In the genomic region with DNA sequence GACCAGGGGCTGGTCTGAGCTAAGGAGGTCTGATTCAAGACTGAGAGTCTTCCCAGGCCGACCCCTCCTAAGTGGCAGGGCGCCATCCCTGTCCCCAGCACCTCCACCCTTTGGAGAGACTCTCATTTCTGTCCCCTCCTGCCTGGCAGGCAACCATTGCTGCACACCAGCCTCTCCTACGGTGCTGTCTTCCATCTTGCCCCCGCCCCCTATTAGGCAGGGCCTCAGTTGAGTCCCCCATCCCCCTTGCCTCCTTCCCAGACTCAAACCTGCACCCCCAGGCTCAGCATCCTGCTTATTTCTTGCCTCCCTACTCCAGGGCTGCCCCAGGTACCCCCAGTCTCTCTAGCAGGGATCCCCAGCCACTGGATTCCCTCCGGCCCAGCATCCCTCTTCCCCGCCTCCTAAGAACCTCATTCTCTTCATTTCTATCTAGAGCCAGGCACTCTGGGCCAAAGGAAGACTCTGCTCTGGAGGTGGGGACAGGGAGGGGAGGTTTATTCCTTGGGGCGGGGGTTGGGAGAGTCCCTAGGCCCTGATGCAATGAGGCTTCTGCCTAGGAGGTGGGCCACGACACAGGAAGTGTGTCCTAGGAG, we compare ENCODE assay signal across 9 cellular contexts. TPM values are rescaled to one million over a fixed set of nuclear protein-coding genes. Genes with fewer than 3 reads are reported as not detected.
DNase-seq lines count a peak whose midpoint lies in the region; ATAC-seq, FAIRE-seq and TF ChIP-seq lines count a peak whose summit lies in the region.
"Had no signal": no experiment of that assay in that cellular context is flagged by ENCODE, and none has a peak within 500 bp of the region (broad histone marks: within the 10 kb centered on the region; RNA-seq: fewer than 3 reads in every experiment).

No MANE protein-coding gene starts in this region.

- BruUV-seq in HCT116 (replicated peaks; lab: Mats Ljungman, UMichigan) (no TSS peak), K562 (replicated peaks; lab: Mats Ljungman, UMichigan) (no TSS peak)

- no peak for TF ChIP-seq EP300 in K562 (IDR thresholded peaks at IDR 0.05; ENCODE audit: low read length)

- H3K9ac ChIP-seq in HCT116 (ENCODE audit: low read length) (peak overlapping the region; percentile 83), K562 (ENCODE audit: insufficient read depth in 1 of 2, low read depth in 2 of 2, low read length in 2 of 2) (peak overlapping the region; percentile 69 to 95)

- intact Hi-C loops in HCT116 (cut with micrococcal nuclease): loop anchor here (1.0 kb wide), 1 partner anchor 20 kb away; no protein-coding TSS in a partner anchor
- intact Hi-C loops in K562 (cut with micrococcal nuclease): loop anchor here (5.0 kb wide), 1 partner anchor 151 kb away; the partner anchor contains the start of gene ZFTA
- intact Hi-C loops in mucosa of descending colon (cut with DNase I, micrococcal nuclease): no loop called here

- H4K20me1 ChIP-seq in HCT116 (ENCODE audit: insufficient read depth) (no peaks in the 10 kb centered on the region), K562 (replicated peaks; ENCODE audit: control insufficient read depth, insufficient read depth, low read length) (no peaks in the 10 kb centered on the region)

- in situ Hi-C loops in K562 (cut with MboI): no loop called here

- WGBS in K562 (ENCODE audit: insufficient coverage, low coverage, missing lambda C conversion rate): 40% methylated on average over 8 of the region's 8 CpGs

- no peaks in the 10 kb centered on the region for H3K36me3 ChIP-seq in HCT116 (ENCODE audit: control insufficient read depth in 1 of 2, insufficient read depth in 2 of 2, low read length in 2 of 2)
- H3K36me3 ChIP-seq in K562 (ENCODE audit: control insufficient read depth, insufficient read depth, low read length): 0 out of 3 replicates have a peak, but pooled peaks cover 2% of the 10 kb centered on the region
- no peaks in the 10 kb centered on the region for H3K36me3 ChIP-seq in mucosa of descending colon (ENCODE audit: low read depth)

- POLR2A ChIA-PET in HCT116 (lab: Charles Lee) (no interaction called here), K562 (lab: Yijun Ruan, JAX) (no interaction called here)

- ATAC-seq in HCT116: peak; percentile 10
- peak; percentile 21 for ATAC-seq in K562
- peak; percentile 2 for ATAC-seq in mucosa of descending colon
- ATAC-seq in activated CD4-positive, CD25-positive, alpha-beta regulatory T cell treated with anti-CD3 and anti-CD28 coated beads, Interleukin-2, amount 50 U/mL, for 24 hours: no peak

- H3K4me1 ChIP-seq in HCT116 (ENCODE audit: control insufficient read depth in 1 of 2, insufficient read depth in 2 of 2, low read length in 2 of 2) (peaks cover 30 to 55% of the 10 kb centered on the region in 2 experiments), K562 (replicated peaks in 1 of 2; ENCODE audit: control insufficient read depth in 2 of 2, insufficient read depth in 2 of 2, low read length in 2 of 2) (peaks cover 46 to 74% of the 10 kb centered on the region in 2 experiments), mucosa of descending colon (ENCODE audit: low read depth) (peaks cover 39% of the 10 kb centered on the region)

- H3K4me3 ChIP-seq in HCT116 (replicated peaks in 1 of 2; ENCODE audit: low read depth in 1 of 2, low read length in 2 of 2) (peak overlapping the region; percentile 55 to 64), K562 (no peak overlapping the region), mucosa of descending colon (no peak overlapping the region)

- H3K9me3 ChIP-seq in HCT116 (ENCODE audit: control insufficient read depth in 1 of 2, insufficient read depth in 1 of 2, low read depth in 1 of 2, low read length in 2 of 2) (no peaks in the 10 kb centered on the region), K562 (replicated peaks; ENCODE audit: control insufficient read depth, insufficient read depth, low read depth, low read length) (no peaks in the 10 kb centered on the region), mucosa of descending colon (no peaks in the 10 kb centered on the region)

- no peaks in the 10 kb centered on the region for H3K9me1 ChIP-seq in K562 (ENCODE audit: control insufficient read depth, insufficient read depth, low read length)

- no peaks in the 10 kb centered on the region for H3K79me2 ChIP-seq in HCT116 (ENCODE audit: insufficient read depth, low read length)
- no peaks in the 10 kb centered on the region for H3K79me2 ChIP-seq in K562 (ENCODE audit: control insufficient read depth, insufficient read depth, low read length)

- RAD21 ChIA-PET in HCT116 (lab: Charles Lee; ENCODE audit: low non-redundant PET in 1 of 2, low total read pairs in 2 of 2, uncharacterized antibody in 2 of 2, unreplicated experiment in 2 of 2): no interaction called here

- FAIRE-seq in K562 (lab: Jason Lieb, UNC): no peak

- no peak for DNase-seq in HCT116 (ENCODE audit: low read depth, low spot score)
- DNase-seq in K562 (ENCODE audit: extremely low read depth in 1 of 4, low spot score in 3 of 4): peak in 3 of 4 experiments; percentile 31 to 55 (median 42)
- DNase-seq in mucosa of descending colon: peak in 2 of 3 donors; percentile 47 to 58
- no peak for DNase-seq in inferior parietal cortex (ENCODE audit: extremely low spot score)
- DNase-seq in NCI-H1694 treated with DMSO at 0.1 percent for 48 hours (lab: John Stamatoyannopoulos, UW): no peak
- DNase-seq in cortex of kidney (lab: John Stamatoyannopoulos, UW): no peak
- DNase-seq: NCI-H1694 had no signal

- H3K27ac ChIP-seq in 22Rv1 (peak overlapping the region; percentile 95), HCT116 (ENCODE audit: low read depth, low read length) (peak overlapping the region; percentile 98), K562 (ENCODE audit: extremely low read depth, low read depth, low read length) (peak overlapping the region; percentile 76)

- CTCF ChIA-PET in HCT116 (lab: Charles Lee): interaction anchor here (2.7 kb wide), 1 partner anchor 27 kb away, joined by 24 read pairs; no protein-coding TSS in a partner anchor
- CTCF ChIA-PET in K562 (lab: Yijun Ruan, JAX; ENCODE audit: low intra/inter-chr PET ratio): no interaction called here

- H3K4me2 ChIP-seq in HCT116 (ENCODE audit: low read length) (peak overlapping the region; percentile 94), K562 (ENCODE audit: insufficient read depth, low read length) (peak overlapping the region; percentile 83)

- no peak for TF ChIP-seq RAD21 in HCT116 (IDR thresholded peaks at IDR 0.05; ENCODE audit: low read depth)
- TF ChIP-seq RAD21 in K562 (CRISPR knock-in tag; conservative IDR thresholded peaks at IDR 0.05 in 1 of 2, IDR thresholded peaks at IDR 0.05 in 1 of 2): no peak

- TF ChIP-seq CTCF in 22Rv1 (IDR thresholded peaks at IDR 0.05) (no peak), HCT116 (IDR thresholded peaks at IDR 0.05 in 2 of 3, conservative IDR thresholded peaks at IDR 0.05 in 1 of 3; ENCODE audit: borderline replicate concordance in 1 of 3, insufficient read depth in 1 of 3, low read depth in 2 of 3, low read length in 2 of 3) (no peak), K562 (IDR thresholded peaks at IDR 0.05 in 2 of 3, conservative IDR thresholded peaks at IDR 0.05 in 1 of 3; ENCODE audit: insufficient read depth in 2 of 3, low read depth in 1 of 3, low read length in 3 of 3) (no peak), mucosa of descending colon (IDR thresholded peaks at IDR 0.05) (no peak)

- no peak overlapping the region for H2AFZ ChIP-seq in HCT116 (ENCODE audit: low read depth, low read length, poor library complexity, severe bottlenecking)
- peak overlapping the region; percentile 89 for H2AFZ ChIP-seq in K562 (ENCODE audit: low read depth, low read length)

- TF ChIP-seq POLR2A in HCT116 (IDR thresholded peaks at IDR 0.05; ENCODE audit: borderline replicate concordance, extremely low read depth, insufficient read depth, insufficient read length) (peak; percentile 58), K562 (conservative IDR thresholded peaks at IDR 0.05) (no peak)

- H3K27me3 ChIP-seq in HCT116 (ENCODE audit: insufficient read depth, low read length) (no peaks in the 10 kb centered on the region), K562 (ENCODE audit: control insufficient read depth in 2 of 2, insufficient read depth in 2 of 2, low read length in 2 of 2) (no peaks in the 10 kb centered on the region)

- no peaks in the 10 kb centered on the region for H3K9me2 ChIP-seq in HCT116 (ENCODE audit: insufficient read depth)

RNA-seq across cellular contexts. Expression of gene RCOR2, which starts 1.7 kb away (rescaled TPM):
- total RNA-seq in HCT116 (2021; ENCODE audit: unreplicated experiment): 10.8 TPM
- polyA plus RNA-seq in HCT116 (2012): 13.7 and 14.7 TPM in 2 replicates
- total RNA-seq in K562 (2011; cell fraction: chromatin; rRNA removed; ENCODE audit: low replicate concordance): 3.6 and 8.3 TPM in 2 replicates
- total RNA-seq in K562 (2011; cell fraction: nucleolus; rRNA removed): 7.8 and 8.3 TPM in 2 replicates
- total RNA-seq in K562 (2011; cell fraction: nucleoplasm; rRNA removed): 2.8 and 3.3 TPM in 2 replicates
- total RNA-seq in K562 (2014; rRNA removed): 3.6 and 3.7 TPM in 2 replicates
- 0.83 and 1.4 TPM in 2 replicates for total RNA-seq in K562 (2014; rRNA removed; fragmentation: Illumina TruSeq; extraction: Trizol)
- total RNA-seq in K562 (2015; rRNA removed; fragmentation: Illumina TruSeq; extraction: Trizol): 2.2 and 2.4 TPM in 2 replicates
- 5.3 and 6.5 TPM in 2 replicates for total RNA-seq in K562 (2021)
- polyA plus RNA-seq in K562 (2011; rRNA removed): 2.0 and 4.0 TPM in 2 replicates
- 1.9 and 2.8 TPM in 2 replicates for polyA plus RNA-seq in K562 (2011; cell fraction: cytosol; rRNA removed)
- 8.3 and 8.7 TPM in 2 replicates for polyA plus RNA-seq in K562 (2011; cell fraction: nucleus; rRNA removed)
- 2.8 and 3.3 TPM in 2 replicates for polyA plus RNA-seq in K562 (2012)
- polyA plus RNA-seq in K562 (2014; fragmentation: Illumina TruSeq; extraction: Trizol): 2.6 and 3.4 TPM in 2 replicates
- under 1 TPM in 1 of 2 experiments, not detected in 1; 0.04 TPM for polyA plus RNA-seq in K562 (2014; fragmentation: Nextera tagmentation; extraction: Ambion mirVana)
- polyA plus RNA-seq in K562 (2014; rRNA removed): 2.8 and 4.2 TPM in 2 replicates
- polyA minus RNA-seq in K562 (2011; rRNA and poly(A)+ RNA removed): 1.6 and 2.9 TPM in 2 replicates
- 2.0 and 4.6 TPM in 2 replicates for polyA minus RNA-seq in K562 (2011; cell fraction: cytosol; rRNA and poly(A)+ RNA removed)
- 1.9 and 2.6 TPM in 2 replicates for polyA minus RNA-seq in K562 (2011; cell fraction: nucleus; rRNA and poly(A)+ RNA removed)
- 1 to 10 TPM; 1.2 to 3.7 (median 1.6) TPM for total RNA-seq in mucosa of descending colon

RNA-seq across cellular contexts. Expression of gene NAA40, which starts 20.1 kb away (rescaled TPM):
- total RNA-seq in HCT116 (2021; ENCODE audit: unreplicated experiment) (25.3 TPM), K562 (2014; rRNA removed) (14.7 and 20.1 TPM in 2 replicates), K562 (2014; rRNA removed; fragmentation: Illumina TruSeq; extraction: Trizol) (21.2 and 23.1 TPM in 2 replicates), K562 (2015; rRNA removed; fragmentation: Illumina TruSeq; extraction: Trizol) (26.6 and 27.4 TPM in 2 replicates), K562 (2021) (33.5 and 35.8 TPM in 2 replicates), mucosa of descending colon (10 to 100 TPM; 18.7 to 43.6 (median 23.4) TPM)
- polyA plus RNA-seq in HCT116 (2012): 11.4 and 13.8 TPM in 2 replicates
- total RNA-seq in K562 (2011; cell fraction: chromatin; rRNA removed; ENCODE audit: low replicate concordance): 108 and 212 TPM in 2 replicates
- 99.7 and 104 TPM in 2 replicates for total RNA-seq in K562 (2011; cell fraction: nucleolus; rRNA removed)
- 94.1 and 96.0 TPM in 2 replicates for total RNA-seq in K562 (2011; cell fraction: nucleoplasm; rRNA removed)
- polyA plus RNA-seq in K562 (2011; rRNA removed) (23.1 and 26.0 TPM in 2 replicates), K562 (2014; fragmentation: Illumina TruSeq; extraction: Trizol) (38.7 and 39.0 TPM in 2 replicates), K562 (2014; fragmentation: Nextera tagmentation; extraction: Ambion mirVana) (10 to 100 TPM in 1 of 2 experiments, 1 to 10 TPM in 1; 6.2 to 11.0 TPM), K562 (2014; rRNA removed) (35.1 and 35.5 TPM in 2 replicates)
- polyA plus RNA-seq in K562 (2011; cell fraction: cytosol; rRNA removed): 19.7 and 21.3 TPM in 2 replicates
- 54.7 and 72.6 TPM in 2 replicates for polyA plus RNA-seq in K562 (2011; cell fraction: nucleus; rRNA removed)
- 21.4 and 22.6 TPM in 2 replicates for polyA plus RNA-seq in K562 (2012)
- 15.7 and 16.2 TPM in 2 replicates for polyA minus RNA-seq in K562 (2011; rRNA and poly(A)+ RNA removed)
- polyA minus RNA-seq in K562 (2011; cell fraction: cytosol; rRNA and poly(A)+ RNA removed): 7.6 and 10.0 TPM in 2 replicates
- 16.0 and 23.3 TPM in 2 replicates for polyA minus RNA-seq in K562 (2011; cell fraction: nucleus; rRNA and poly(A)+ RNA removed)

RNA-seq across cellular contexts. Expression of gene COX8A, which starts 55.7 kb away (rescaled TPM):
- total RNA-seq in HCT116 (2021; ENCODE audit: unreplicated experiment) (536 TPM), K562 (2014; rRNA removed) (924 and 1,130 TPM in 2 replicates), K562 (2014; rRNA removed; fragmentation: Illumina TruSeq; extraction: Trizol) (313 and 412 TPM in 2 replicates), K562 (2015; rRNA removed; fragmentation: Illumina TruSeq; extraction: Trizol) (716 and 837 TPM in 2 replicates), K562 (2021) (746 and 750 TPM in 2 replicates), mucosa of descending colon (100 to 1,000 TPM; 412 to 707 (median 630) TPM)
- polyA plus RNA-seq in HCT116 (2012): 1,028 and 1,102 TPM in 2 replicates
- 9.7 and 38.4 TPM in 2 replicates for total RNA-seq in K562 (2011; cell fraction: chromatin; rRNA removed; ENCODE audit: low replicate concordance)
- 114 and 127 TPM in 2 replicates for total RNA-seq in K562 (2011; cell fraction: nucleolus; rRNA removed)
- total RNA-seq in K562 (2011; cell fraction: nucleoplasm; rRNA removed): 87.0 and 112 TPM in 2 replicates
- polyA plus RNA-seq in K562 (2011; rRNA removed) (274 and 505 TPM in 2 replicates), K562 (2014; fragmentation: Illumina TruSeq; extraction: Trizol) (410 and 1,021 TPM in 2 replicates), K562 (2014; fragmentation: Nextera tagmentation; extraction: Ambion mirVana) (100 to 1,000 TPM; 425 to 526 TPM), K562 (2014; rRNA removed) (1,206 and 1,380 TPM in 2 replicates)
- polyA plus RNA-seq in K562 (2011; cell fraction: cytosol; rRNA removed): 1,269 and 2,786 TPM in 2 replicates
- 589 and 595 TPM in 2 replicates for polyA plus RNA-seq in K562 (2011; cell fraction: nucleus; rRNA removed)
- polyA plus RNA-seq in K562 (2012): 943 and 1,390 TPM in 2 replicates
- polyA minus RNA-seq in K562 (2011; rRNA and poly(A)+ RNA removed): 99.6 and 115 TPM in 2 replicates
- polyA minus RNA-seq in K562 (2011; cell fraction: cytosol; rRNA and poly(A)+ RNA removed): 329 and 553 TPM in 2 replicates
- polyA minus RNA-seq in K562 (2011; cell fraction: nucleus; rRNA and poly(A)+ RNA removed): 49.5 and 93.7 TPM in 2 replicates

Comparison
In these comparisons a context has a peak if more than half of its experiments do, and no peak if none do; other contexts are left out.
1. ATAC-seq: peak in HCT116 (single experiment), K562 (single experiment) and mucosa of descending colon (single experiment); none in activated CD4-positive, CD25-positive, alpha-beta regulatory T cell treated with anti-CD3 and anti-CD28 coated beads, Interleukin-2, amount 50 U/mL, for 24 hours (0 of 2).
2. DNase-seq: peak in K562 (3 of 4) and mucosa of descending colon (2 of 3); none in HCT116 (single experiment), inferior parietal cortex (single experiment), NCI-H1694 treated with DMSO at 0.1 percent for 48 hours (single experiment) and cortex of kidney (single experiment).
3. H3K4me3 ChIP-seq: peak in HCT116 (2 of 2); none in K562 (single experiment) and mucosa of descending colon (single experiment).
4. intact Hi-C loops: an anchor here in HCT116 (1.0 kb wide) and K562 (5.0 kb wide); none called in mucosa of descending colon.
5. Peak in every context shown above with its lines, with median percentiles within 50 percentile points of each other: H3K27ac ChIP-seq.